Comparison of ENCODE assay signal across 25 cellular contexts in the genomic region with DNA sequence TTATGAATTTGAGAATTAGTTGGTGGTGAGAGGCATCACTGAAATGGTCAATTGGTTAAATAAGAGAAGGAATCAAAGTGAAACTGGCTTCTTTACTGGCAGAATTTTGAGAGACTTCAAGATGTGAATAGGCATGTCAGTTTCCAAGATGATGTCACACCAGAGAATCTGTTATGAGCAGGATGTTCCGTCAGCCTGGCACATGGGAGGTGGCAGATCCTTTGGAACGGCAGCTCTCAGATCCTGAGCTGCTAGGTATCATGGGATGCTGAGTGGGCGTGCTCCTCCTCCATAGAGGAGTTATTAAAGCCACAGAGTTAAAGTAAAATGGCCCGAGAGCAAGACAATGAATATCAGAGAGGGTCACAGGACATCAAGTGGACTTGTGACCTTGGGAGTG.
"Had no signal": no experiment of that assay in that cellular context is flagged by ENCODE, and none has a peak within 500 bp of the region (broad histone marks: within the 10 kb centered on the region; RNA-seq: fewer than 3 reads in every experiment).

No MANE protein-coding gene starts in this region.

- H3K4me3 ChIP-seq: esophagus squamous epithelium, gastroesophageal sphincter, spleen, thoracic aorta had no signal

- H3K27me3 ChIP-seq: esophagus squamous epithelium, gastroesophageal sphincter had no signal

- DNase-seq: activated CD4-positive, alpha-beta memory T cell treated with anti-CD3 and anti-CD28 coated beads for 36 hours; activated CD4-positive, alpha-beta T cell treated with anti-CD3 and anti-CD28 coated beads, Interleukin-2, amount 10 ng/mL, durations not matched to agents 24 days and 14 days; activated CD4-positive, CD25-positive, alpha-beta regulatory T cell treated with anti-CD3 and anti-CD28 coated beads, Interleukin-2, amount 50 U/mL, for 72 hours; activated CD8-positive, alpha-beta memory T cell treated with anti-CD3 and anti-CD28 coated beads, Interleukin-2, amount 50 U/mL, for 4 hours; activated effector memory CD4-positive, alpha-beta T cell treated with anti-CD3 and anti-CD28 coated beads, Interleukin-2, amount 50 U/mL, for 16 hours; activated naive CD4-positive, alpha-beta T cell treated with anti-CD3 and anti-CD28 coated beads, Interleukin-2, amount 50 U/mL, for 16 hours; activated T-cell treated with anti-CD3 and anti-CD28 coated beads, Interleukin-2, amount 50 U/mL, for 1 hour; amniotic stem cell; endodermal cell; esophagus squamous epithelium; hippocampal formation; kidney; left colon; naive B cell; right cardiac atrium; spleen; stimulated activated naive CD4-positive, alpha-beta T cell; trophoblast cell had no signal

- H3K36me3 ChIP-seq: esophagus squamous epithelium, gastroesophageal sphincter, spleen, thoracic aorta had no signal

- H3K36me3 Mint-ChIP-seq: activated CD4-positive, alpha-beta memory T cell treated with anti-CD3 and anti-CD28 coated beads for 36 hours; mesothelial cell of epicardium; naive B cell had no signal

- H3K9me3 ChIP-seq: esophagus squamous epithelium, gastroesophageal sphincter, spleen, thoracic aorta had no signal

- H3K4me3 Mint-ChIP-seq: activated CD4-positive, alpha-beta memory T cell treated with anti-CD3 and anti-CD28 coated beads for 36 hours; activated CD4-positive, alpha-beta T cell treated with anti-CD3 and anti-CD28 coated beads, Interleukin-2, amount 10 ng/mL, durations not matched to agents 24 days and 14 days; activated T-helper 1 cell treated with anti-CD3 and anti-CD28 coated beads, Interleukin-12 subunit alpha, Interleukin-12 subunit beta, Interleukin-2, Interleukin-4 antibody, amounts not matched to agents 30 ng/mL and 10 ng/mL and 1 ng/mL, durations not matched to agents 14 hours and 24 hours and 36 hours; central memory CD8-positive, alpha-beta T cell; dendritic cell treated with granulocyte-macrophage colony-stimulating factor and Interleukin-4, amounts not matched to agents 40 ng/mL and 50 ng/mL, for 4 days; endodermal cell; mesothelial cell of epicardium; naive B cell; neural crest cell had no signal

- H3K4me1 ChIP-seq: esophagus squamous epithelium, gastroesophageal sphincter, spleen had no signal

- H3K27ac Mint-ChIP-seq: activated CD4-positive, alpha-beta memory T cell treated with anti-CD3 and anti-CD28 coated beads for 36 hours; activated CD4-positive, alpha-beta T cell treated with anti-CD3 and anti-CD28 coated beads, Interleukin-2, amount 10 ng/mL, durations not matched to agents 24 days and 14 days; activated T-helper 1 cell treated with anti-CD3 and anti-CD28 coated beads, Interleukin-12 subunit alpha, Interleukin-12 subunit beta, Interleukin-2, Interleukin-4 antibody, amounts not matched to agents 30 ng/mL and 10 ng/mL and 1 ng/mL, durations not matched to agents 14 hours and 24 hours and 36 hours; dendritic cell treated with granulocyte-macrophage colony-stimulating factor and Interleukin-4, amounts not matched to agents 40 ng/mL and 50 ng/mL, for 4 days; endodermal cell; mesothelial cell of epicardium; naive B cell had no signal

- H3K27me3 Mint-ChIP-seq: activated CD4-positive, alpha-beta T cell treated with anti-CD3 and anti-CD28 coated beads, Interleukin-2, amount 10 ng/mL, durations not matched to agents 24 days and 14 days; dendritic cell treated with granulocyte-macrophage colony-stimulating factor and Interleukin-4, amounts not matched to agents 40 ng/mL and 50 ng/mL, for 4 days had no signal

- H3K27ac ChIP-seq: esophagus squamous epithelium, gastroesophageal sphincter, spleen, thoracic aorta had no signal

- H3K9me3 Mint-ChIP-seq: activated CD4-positive, alpha-beta memory T cell treated with anti-CD3 and anti-CD28 coated beads for 36 hours; activated CD4-positive, alpha-beta T cell treated with anti-CD3 and anti-CD28 coated beads, Interleukin-2, amount 10 ng/mL, durations not matched to agents 24 days and 14 days; activated T-helper 1 cell treated with anti-CD3 and anti-CD28 coated beads, Interleukin-12 subunit alpha, Interleukin-12 subunit beta, Interleukin-2, Interleukin-4 antibody, amounts not matched to agents 30 ng/mL and 10 ng/mL and 1 ng/mL, durations not matched to agents 14 hours and 24 hours and 36 hours; central memory CD8-positive, alpha-beta T cell; dendritic cell treated with granulocyte-macrophage colony-stimulating factor and Interleukin-4, amounts not matched to agents 40 ng/mL and 50 ng/mL, for 4 days; endodermal cell; neural crest cell had no signal

- H3K4me1 Mint-ChIP-seq: activated CD4-positive, alpha-beta T cell treated with anti-CD3 and anti-CD28 coated beads, Interleukin-2, amount 10 ng/mL, durations not matched to agents 24 days and 14 days; central memory CD8-positive, alpha-beta T cell; endodermal cell; mesothelial cell of epicardium; naive B cell; neural crest cell had no signal
